Comparison of ENCODE assay signal across 9 cellular contexts in the genomic region with DNA sequence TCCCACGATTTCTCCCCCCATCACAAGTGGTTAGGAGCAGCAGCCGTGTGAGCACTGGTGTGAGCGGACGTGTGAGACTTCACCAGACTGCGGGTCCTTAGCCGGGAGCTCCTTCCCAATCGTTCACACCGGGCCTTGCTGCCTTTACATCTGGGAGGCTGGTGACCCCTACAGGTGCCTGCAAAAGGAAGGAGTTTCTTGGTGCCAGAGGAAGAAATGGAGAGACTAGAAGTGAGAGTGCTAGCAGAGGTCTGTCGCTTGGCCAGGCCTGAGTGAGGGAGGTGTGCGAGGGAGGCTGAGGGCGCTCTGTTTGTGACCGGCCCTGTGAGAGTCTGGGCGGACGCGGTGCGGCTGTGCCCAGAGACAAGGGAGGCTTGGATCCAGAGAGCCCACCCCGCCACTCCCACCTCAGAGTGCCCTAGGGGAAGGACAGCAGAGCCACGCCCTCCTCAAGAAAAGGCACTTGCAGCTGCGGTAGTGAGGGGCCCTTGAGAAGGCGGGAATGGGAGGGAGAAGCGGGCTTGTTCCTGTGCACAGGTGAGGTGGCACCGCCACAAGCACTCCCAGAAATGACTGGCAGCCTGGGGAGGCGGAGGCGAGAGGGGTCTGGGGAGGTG. TPM values are rescaled to one million over a fixed set of nuclear protein-coding genes. Genes with fewer than 3 reads are reported as not detected.
DNase-seq lines count a peak whose midpoint lies in the region; ATAC-seq and TF ChIP-seq lines count a peak whose summit lies in the region.
"Had no signal": no experiment of that assay in that cellular context is flagged by ENCODE, and none has a peak within 500 bp of the region (broad histone marks: within the 10 kb centered on the region; RNA-seq: fewer than 3 reads in every experiment).

No MANE protein-coding gene starts in this region.

- CTCF ChIA-PET in CD8-positive, alpha-beta memory T cell (lab: Charles Lee), result interaction anchor here (1.1 to 1.6 kb wide), 3 partner anchors 9 to 296 kb away, joined by 4 to 5 read pairs (median 5); partner anchors contain the start of gene ARMC2

- H3K9ac ChIP-seq in Loucy (ENCODE audit: low read depth, low read length, poor library complexity, severe bottlenecking), result peak overlapping the region; percentile 35

- in situ Hi-C loops in GM13977 (cut with MboI; ENCODE audit: low pct_unique_long_range_greater_than_20kb, low sequenced_read_pairs, unreplicated experiment), result no loop called here

- H3K79me2 ChIP-seq in Loucy (ENCODE audit: insufficient read depth, low read length), result no peaks in the 10 kb centered on the region

- no peaks in the 10 kb centered on the region for H3K9me2 ChIP-seq in Loucy (replicated peaks; ENCODE audit: low read depth, low read length)

- H4K20me1 ChIP-seq in Loucy (ENCODE audit: insufficient read depth, low read length, poor library complexity, severe bottlenecking), result no peaks in the 10 kb centered on the region

- TF ChIP-seq CTCF in Loucy (conservative IDR thresholded peaks at IDR 0.05; ENCODE audit: low read length) (peak; percentile 53), mesothelial cell of epicardium (IDR thresholded peaks at IDR 0.05; ENCODE audit: unreplicated experiment) (no peak), GM13977 (IDR thresholded peaks at IDR 0.05; ENCODE audit: extremely low read depth, insufficient read depth, missing control alignments) (no peak)

- no peaks in the 10 kb centered on the region for H3K9me3 ChIP-seq in CD8-positive, alpha-beta memory T cell (ENCODE audit: low read length)
- H3K9me3 ChIP-seq in Loucy (ENCODE audit: insufficient read depth, low read depth, low read length), result no peaks in the 10 kb centered on the region

- H3K4me3 Mint-ChIP-seq in CD8-positive, alpha-beta memory T cell, result peak overlapping the region in 3 of 7 donors; percentile 1 to 74 (median 7)
- peak overlapping the region; percentile 51 for H3K4me3 Mint-ChIP-seq in mesothelial cell of epicardium

- no peak for ATAC-seq in GM21529 (IDR thresholded peaks at IDR 0.05; ENCODE audit: unreplicated experiment)

- DNase-seq in CD8-positive, alpha-beta memory T cell, result no peak
- peak; percentile 57 for DNase-seq in cerebellar cortex (ENCODE audit: low spot score)
- peak in 1 of 2 experiments; percentile 50 for DNase-seq in mesothelial cell of epicardium (ENCODE audit: low spot score in 2 of 2, unreplicated experiment in 2 of 2)
- DNase-seq in NCI-H510A treated with DMSO at 0.1 percent for 48 hours (lab: John Stamatoyannopoulos, UW), result no peak
- DNase-seq in GM13977 (ENCODE audit: low spot score), result no peak
- no peak for DNase-seq in Ammon's horn (ENCODE audit: low spot score)
- DNase-seq: activated naive CD4-positive, alpha-beta T cell had no signal

- peak overlapping the region; percentile 68; the same call in 1 of the 2 replicates for H2AFZ ChIP-seq in Loucy (ENCODE audit: low read length)

- peaks cover 32 to 44% (median 34%) of the 10 kb centered on the region in 3 donors for H3K4me1 Mint-ChIP-seq in CD8-positive, alpha-beta memory T cell
- H3K4me1 Mint-ChIP-seq in mesothelial cell of epicardium, result peaks cover 11% of the 10 kb centered on the region

- H3K9me3 Mint-ChIP-seq in CD8-positive, alpha-beta memory T cell, result no peaks in the 10 kb centered on the region
- no peaks in the 10 kb centered on the region for H3K9me3 Mint-ChIP-seq in mesothelial cell of epicardium

- H3K27me3 ChIP-seq in CD8-positive, alpha-beta memory T cell (ENCODE audit: insufficient read depth, low read length, poor library complexity, severe bottlenecking), result no peaks in the 10 kb centered on the region
- H3K27me3 ChIP-seq in Loucy (ENCODE audit: insufficient read depth, low read length, poor library complexity, severe bottlenecking), result no peaks in the 10 kb centered on the region

- peak overlapping the region; percentile 69 for H3K4me2 ChIP-seq in Loucy (ENCODE audit: low read depth, low read length, poor library complexity, severe bottlenecking)

- POLR2A ChIA-PET in CD8-positive, alpha-beta memory T cell (lab: Charles Lee), result no interaction called here

- no peaks in the 10 kb centered on the region for H3K36me3 ChIP-seq in CD8-positive, alpha-beta memory T cell (ENCODE audit: insufficient read depth, low read length)
- H3K36me3 ChIP-seq in Loucy (ENCODE audit: insufficient read depth, low read length), result no peaks in the 10 kb centered on the region

- H3F3A ChIP-seq in Loucy (ENCODE audit: low read depth), result no peaks in the 10 kb centered on the region

- peaks cover 12% of the 10 kb centered on the region for H3K4me1 ChIP-seq in CD8-positive, alpha-beta memory T cell (ENCODE audit: insufficient read depth, low read length)
- H3K4me1 ChIP-seq in Loucy (ENCODE audit: insufficient read depth, low read length, poor library complexity, severe bottlenecking), result peaks cover 31% of the 10 kb centered on the region

- H3K27ac ChIP-seq in CD8-positive, alpha-beta memory T cell (ENCODE audit: low read depth, low read length), result no peak overlapping the region

- H3K4me3 ChIP-seq in CD8-positive, alpha-beta memory T cell (ENCODE audit: low read length), result no peak overlapping the region
- peak overlapping the region; percentile 27 for H3K4me3 ChIP-seq in Loucy (ENCODE audit: low read length, poor library complexity, severe bottlenecking)

- peaks cover 0 to 5% of the 10 kb centered on the region in 2 donors for H3K27me3 Mint-ChIP-seq in CD8-positive, alpha-beta memory T cell
- peaks cover 13% of the 10 kb centered on the region for H3K27me3 Mint-ChIP-seq in mesothelial cell of epicardium (ENCODE audit: low read depth)

- no peaks in the 10 kb centered on the region for H3K36me3 Mint-ChIP-seq in CD8-positive, alpha-beta memory T cell
- no peaks in the 10 kb centered on the region for H3K36me3 Mint-ChIP-seq in mesothelial cell of epicardium

- H3K27ac Mint-ChIP-seq in CD8-positive, alpha-beta memory T cell, result peak overlapping the region in 6 of 8 donors; percentile 55 to 96 (median 74)
- H3K27ac Mint-ChIP-seq in mesothelial cell of epicardium, result no peak overlapping the region

RNA-seq across cellular contexts. Expression of gene ARMC2, which starts 10.0 kb away (rescaled TPM):
- total RNA-seq in CD8-positive, alpha-beta memory T cell, result 1 to 10 TPM; 6.2 to 6.7 TPM
- polyA plus RNA-seq in CD8-positive, alpha-beta memory T cell, result 6.1 TPM
- total RNA-seq in mesothelial cell of epicardium, result 11.3 to 16.5 TPM (median 16.2 TPM) in 3 replicates
